Comparison of ENCODE assay signal across 23 cellular contexts in genomic region chr1:231829332-231829731, GRCh38.
"Had no signal": no experiment of that assay in that cellular context is flagged by ENCODE, and none has a peak within 500 bp of the region (broad histone marks: within the 10 kb centered on the region; RNA-seq: fewer than 3 reads in every experiment).

No MANE protein-coding gene starts in this region.

- H3K9me3 ChIP-seq: left lung, lower lobe of right lung, psoas muscle, spleen, testis, tibial nerve had no signal

- H3K36me3 ChIP-seq: left lung, lower lobe of right lung, tibial nerve had no signal

- H3K4me3 ChIP-seq: dorsolateral prefrontal cortex, left lung, lower lobe of right lung, psoas muscle, spleen, testis, tibial nerve had no signal

- H3K9me3 Mint-ChIP-seq: memory B cell; naive B cell; nephron; stimulated activated naive B cell treated with anti-CD40 and anti-IgM and Interleukin-4, amounts not matched to agents 10 μg/mL and 1 μg/mL and 100 μg/mL, for 72 hours; stimulated activated naive CD8-positive, alpha-beta T cell treated with anti-CD3 and anti-CD28 coated beads, Interleukin-15, amount 100 ng/mL, for 72 hours had no signal

- H3K4me1 Mint-ChIP-seq: memory B cell; naive B cell; stimulated activated naive B cell treated with anti-CD40 and anti-IgM and Interleukin-4, amounts not matched to agents 10 μg/mL and 1 μg/mL and 100 μg/mL, for 72 hours; stimulated activated naive CD8-positive, alpha-beta T cell treated with anti-CD3 and anti-CD28 coated beads, Interleukin-15, amount 100 ng/mL, for 72 hours had no signal

- H3K27ac ChIP-seq: dorsolateral prefrontal cortex, left lung, lower lobe of right lung, parathyroid adenoma, psoas muscle, spleen, testis, tibial nerve had no signal

- H3K4me3 Mint-ChIP-seq: memory B cell; naive B cell; nephron; stimulated activated naive B cell treated with anti-CD40 and anti-IgM and Interleukin-4, amounts not matched to agents 10 μg/mL and 1 μg/mL and 100 μg/mL, for 72 hours; stimulated activated naive CD8-positive, alpha-beta T cell treated with anti-CD3 and anti-CD28 coated beads, Interleukin-15, amount 100 ng/mL, for 72 hours had no signal

- DNase-seq: cortex of kidney; dorsolateral prefrontal cortex; effector CD8-positive, alpha-beta T cell; islet precursor cell; left lung; lower lobe of right lung; naive B cell; occipital lobe; psoas muscle; retina; spleen; stimulated activated CD4-positive, alpha-beta T cell treated with anti-CD3 and anti-CD28 coated beads, Interleukin-15, amount 100 ng/mL, for 24 hours; stimulated activated CD4-positive, alpha-beta T cell treated with anti-CD3 and anti-CD28 coated beads, Interleukin-1b, Interleukin-23, amount 100 ng/mL, for 48 hours; stimulated activated CD4-positive, alpha-beta T cell treated with anti-CD3 and anti-CD28 coated beads, Interleukin-4, amount 100 ng/mL, for 4 hours; stimulated activated naive B cell treated with anti-CD40 and anti-IgM and Interleukin-4, amounts not matched to agents 10 μg/mL and 1 μg/mL and 100 μg/mL, for 72 hours; stimulated activated naive CD8-positive, alpha-beta T cell treated with anti-CD3 and anti-CD28 coated beads, Interleukin-15, amount 100 ng/mL, for 72 hours; testis had no signal

- ATAC-seq: esophagus mucosa; left lung; lower lobe of right lung; psoas muscle; sciatic nerve; stimulated activated naive B cell treated with anti-CD40 and anti-IgM and Interleukin-4, amounts not matched to agents 10 μg/mL and 1 μg/mL and 100 μg/mL, for 72 hours; stimulated activated naive CD8-positive, alpha-beta T cell treated with anti-CD3 and anti-CD28 coated beads, Interleukin-15, amount 100 ng/mL, for 72 hours had no signal

- H3K36me3 Mint-ChIP-seq: memory B cell; naive B cell; stimulated activated naive B cell treated with anti-CD40 and anti-IgM and Interleukin-4, amounts not matched to agents 10 μg/mL and 1 μg/mL and 100 μg/mL, for 72 hours had no signal

- H3K27me3 Mint-ChIP-seq: naive B cell; stimulated activated naive B cell treated with anti-CD40 and anti-IgM and Interleukin-4, amounts not matched to agents 10 μg/mL and 1 μg/mL and 100 μg/mL, for 72 hours; stimulated activated naive CD8-positive, alpha-beta T cell treated with anti-CD3 and anti-CD28 coated beads, Interleukin-15, amount 100 ng/mL, for 72 hours had no signal

- H3K27ac Mint-ChIP-seq: memory B cell; naive B cell; nephron; stimulated activated naive B cell treated with anti-CD40 and anti-IgM and Interleukin-4, amounts not matched to agents 10 μg/mL and 1 μg/mL and 100 μg/mL, for 72 hours had no signal

- H3K79me2 ChIP-seq: parathyroid adenoma had no signal

- H3K4me1 ChIP-seq: lower lobe of right lung, parathyroid adenoma, psoas muscle, spleen, testis had no signal

- H3K27me3 ChIP-seq: dorsolateral prefrontal cortex, left lung, spleen, testis, tibial nerve had no signal

- H2AFZ ChIP-seq: parathyroid adenoma had no signal
